1 cellular context compared by ENCODE assay signal in the genomic region with DNA sequence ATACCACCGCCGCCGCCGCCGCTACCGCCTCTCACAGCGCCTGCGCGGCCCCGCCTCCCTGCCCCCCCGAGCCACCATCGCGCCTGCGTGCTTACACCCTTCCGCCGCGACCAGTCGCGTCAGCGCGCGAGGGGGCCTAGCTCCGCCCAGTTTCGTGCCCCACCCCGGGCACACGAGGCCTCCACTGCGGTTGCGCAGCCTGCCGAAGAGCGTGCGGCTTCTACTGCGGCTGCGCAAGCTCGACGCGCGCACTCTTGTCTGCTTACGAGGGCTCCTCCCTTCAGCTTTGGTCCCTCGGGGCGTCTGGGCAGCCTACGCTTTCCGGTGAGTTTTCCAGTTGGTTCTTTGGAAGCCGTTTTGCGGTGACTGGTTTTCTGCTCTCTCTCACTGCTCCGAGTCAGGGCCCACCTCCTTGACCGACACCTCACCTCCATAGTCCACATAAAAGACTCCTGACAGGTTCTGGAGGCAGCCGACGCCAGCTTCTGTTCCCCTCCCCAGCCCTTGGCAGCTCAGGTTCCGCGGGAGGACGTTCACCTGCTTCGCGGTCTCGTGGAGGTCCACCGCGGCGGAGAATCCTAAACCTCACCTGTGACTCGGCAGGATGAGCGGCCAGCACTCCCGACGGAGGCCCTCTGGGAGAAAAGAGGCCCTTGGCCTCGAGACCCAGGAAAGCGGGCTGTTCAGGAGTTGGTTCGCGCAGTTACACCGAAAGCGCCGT.
TF ChIP-seq lines count a peak whose summit lies in the region.

PITPNB (minus strand) TSS at position 35 of the 721 bp plus-strand sequence. CDS start 65 bp downstream, outside the sequence.

TF ChIP-seq in HepG2, 621 proteins besides CTCF, POLR2A, EP300 and RAD21 (continued from another document and continues in another):
- TF ChIP-seq, protein P1, sequence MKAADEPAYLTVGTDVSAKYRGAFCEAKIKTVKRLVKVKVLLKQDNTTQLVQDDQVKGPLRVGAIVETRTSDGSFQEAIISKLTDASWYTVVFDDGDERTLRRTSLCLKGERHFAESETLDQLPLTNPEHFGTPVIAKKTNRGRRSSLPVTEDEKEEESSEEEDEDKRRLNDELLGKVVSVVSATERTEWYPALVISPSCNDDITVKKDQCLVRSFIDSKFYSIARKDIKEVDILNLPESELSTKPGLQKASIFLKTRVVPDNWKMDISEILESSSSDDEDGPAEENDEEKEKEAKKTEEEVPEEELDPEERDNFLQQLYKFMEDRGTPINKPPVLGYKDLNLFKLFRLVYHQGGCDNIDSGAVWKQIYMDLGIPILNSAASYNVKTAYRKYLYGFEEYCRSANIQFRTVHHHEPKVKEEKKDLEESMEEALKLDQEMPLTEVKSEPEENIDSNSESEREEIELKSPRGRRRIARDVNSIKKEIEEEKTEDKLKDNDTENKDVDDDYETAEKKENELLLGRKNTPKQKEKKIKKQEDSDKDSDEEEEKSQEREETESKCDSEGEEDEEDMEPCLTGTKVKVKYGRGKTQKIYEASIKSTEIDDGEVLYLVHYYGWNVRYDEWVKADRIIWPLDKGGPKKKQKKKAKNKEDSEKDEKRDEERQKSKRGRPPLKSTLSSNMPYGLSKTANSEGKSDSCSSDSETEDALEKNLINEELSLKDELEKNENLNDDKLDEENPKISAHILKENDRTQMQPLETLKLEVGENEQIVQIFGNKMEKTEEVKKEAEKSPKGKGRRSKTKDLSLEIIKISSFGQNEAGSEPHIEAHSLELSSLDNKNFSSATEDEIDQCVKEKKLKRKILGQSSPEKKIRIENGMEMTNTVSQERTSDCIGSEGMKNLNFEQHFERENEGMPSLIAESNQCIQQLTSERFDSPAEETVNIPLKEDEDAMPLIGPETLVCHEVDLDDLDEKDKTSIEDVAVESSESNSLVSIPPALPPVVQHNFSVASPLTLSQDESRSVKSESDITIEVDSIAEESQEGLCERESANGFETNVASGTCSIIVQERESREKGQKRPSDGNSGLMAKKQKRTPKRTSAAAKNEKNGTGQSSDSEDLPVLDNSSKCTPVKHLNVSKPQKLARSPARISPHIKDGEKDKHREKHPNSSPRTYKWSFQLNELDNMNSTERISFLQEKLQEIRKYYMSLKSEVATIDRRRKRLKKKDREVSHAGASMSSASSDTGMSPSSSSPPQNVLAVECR (CRISPR knock-in tag; IDR thresholded peaks at IDR 0.05; ENCODE audit: borderline replicate concordance) = peak; percentile 87; the same call in 1 of the 2 replicates
- TF ChIP-seq CENPX (CRISPR knock-in tag; IDR thresholded peaks at IDR 0.05) (no peak), PHF20 (CRISPR knock-in tag; IDR thresholded peaks at IDR 0.05) (peak; percentile 82), ARNT (IDR thresholded peaks at IDR 0.05) (no peak), THYN1 (CRISPR knock-in tag; IDR thresholded peaks at IDR 0.05; ENCODE audit: borderline replicate concordance, low read depth) (no peak), ZFP91 (CRISPR knock-in tag; IDR thresholded peaks at IDR 0.05; ENCODE audit: borderline replicate concordance) (peak; percentile 82; the same call in 1 of the 2 replicates), NFKBIZ (CRISPR knock-in tag; IDR thresholded peaks at IDR 0.05) (no peak), CBX2 (IDR thresholded peaks at IDR 0.05; ENCODE audit: low read depth, low read length) (no peak), CBX2 (CRISPR knock-in tag; IDR thresholded peaks at IDR 0.05; ENCODE audit: low read depth) (no peak), ZNF629 (CRISPR knock-in tag; conservative IDR thresholded peaks at IDR 0.05) (no peak), AKAP8 (CRISPR knock-in tag; IDR thresholded peaks at IDR 0.05) (no peak), MTA3 (CRISPR knock-in tag; IDR thresholded peaks at IDR 0.05) (no peak), ZNF660 (CRISPR knock-in tag; IDR thresholded peaks at IDR 0.05; ENCODE audit: borderline replicate concordance, low read depth) (no peak), ZNF180 (CRISPR knock-in tag; IDR thresholded peaks at IDR 0.05; ENCODE audit: borderline replicate concordance, low read depth) (no peak), PHF21A (CRISPR knock-in tag; IDR thresholded peaks at IDR 0.05) (no peak), ZNF709 (CRISPR knock-in tag; IDR thresholded peaks at IDR 0.05) (0 out of 2 replicates have a peak, but pooled peaks have one; percentile 54), GABPB1 (CRISPR knock-in tag; IDR thresholded peaks at IDR 0.05) (peak; percentile 96), EHMT2 (IDR thresholded peaks at IDR 0.05; ENCODE audit: borderline replicate concordance, low read depth, low read length) (no peak), ZNF724P (CRISPR knock-in tag; IDR thresholded peaks at IDR 0.05; ENCODE audit: borderline replicate concordance) (no peak; the same call in 1 of the 2 replicates), ZNF451 (CRISPR knock-in tag; IDR thresholded peaks at IDR 0.05) (no peak; the same call in 1 of the 2 replicates), LCORL (IDR thresholded peaks at IDR 0.05) (no peak), LCORL (CRISPR knock-in tag; IDR thresholded peaks at IDR 0.05) (peak; percentile 73), ZNF263 (CRISPR knock-in tag; IDR thresholded peaks at IDR 0.05) (peak; percentile 73), RBAK (CRISPR knock-in tag; IDR thresholded peaks at IDR 0.05) (no peak), HNRNPUL1 (IDR thresholded peaks at IDR 0.05; ENCODE audit: low read depth, low read length) (0 out of 2 replicates have a peak, but pooled peaks have one; percentile 24), ZFY (CRISPR knock-in tag; IDR thresholded peaks at IDR 0.05) (peak; percentile 69)
- TF ChIP-seq, protein P2, sequence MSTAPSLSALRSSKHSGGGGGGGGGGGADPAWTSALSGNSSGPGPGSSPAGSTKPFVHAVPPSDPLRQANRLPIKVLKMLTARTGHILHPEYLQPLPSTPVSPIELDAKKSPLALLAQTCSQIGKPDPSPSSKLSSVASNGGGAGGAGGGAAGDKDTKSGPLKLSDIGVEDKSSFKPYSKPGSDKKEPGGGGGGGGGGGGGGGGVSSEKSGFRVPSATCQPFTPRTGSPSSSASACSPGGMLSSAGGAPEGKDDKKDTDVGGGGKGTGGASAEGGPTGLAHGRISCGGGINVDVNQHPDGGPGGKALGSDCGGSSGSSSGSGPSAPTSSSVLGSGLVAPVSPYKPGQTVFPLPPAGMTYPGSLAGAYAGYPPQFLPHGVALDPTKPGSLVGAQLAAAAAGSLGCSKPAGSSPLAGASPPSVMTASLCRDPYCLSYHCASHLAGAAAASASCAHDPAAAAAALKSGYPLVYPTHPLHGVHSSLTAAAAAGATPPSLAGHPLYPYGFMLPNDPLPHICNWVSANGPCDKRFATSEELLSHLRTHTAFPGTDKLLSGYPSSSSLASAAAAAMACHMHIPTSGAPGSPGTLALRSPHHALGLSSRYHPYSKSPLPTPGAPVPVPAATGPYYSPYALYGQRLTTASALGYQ (CRISPR knock-in tag; IDR thresholded peaks at IDR 0.05) = no peak
- TF ChIP-seq, protein P3, sequence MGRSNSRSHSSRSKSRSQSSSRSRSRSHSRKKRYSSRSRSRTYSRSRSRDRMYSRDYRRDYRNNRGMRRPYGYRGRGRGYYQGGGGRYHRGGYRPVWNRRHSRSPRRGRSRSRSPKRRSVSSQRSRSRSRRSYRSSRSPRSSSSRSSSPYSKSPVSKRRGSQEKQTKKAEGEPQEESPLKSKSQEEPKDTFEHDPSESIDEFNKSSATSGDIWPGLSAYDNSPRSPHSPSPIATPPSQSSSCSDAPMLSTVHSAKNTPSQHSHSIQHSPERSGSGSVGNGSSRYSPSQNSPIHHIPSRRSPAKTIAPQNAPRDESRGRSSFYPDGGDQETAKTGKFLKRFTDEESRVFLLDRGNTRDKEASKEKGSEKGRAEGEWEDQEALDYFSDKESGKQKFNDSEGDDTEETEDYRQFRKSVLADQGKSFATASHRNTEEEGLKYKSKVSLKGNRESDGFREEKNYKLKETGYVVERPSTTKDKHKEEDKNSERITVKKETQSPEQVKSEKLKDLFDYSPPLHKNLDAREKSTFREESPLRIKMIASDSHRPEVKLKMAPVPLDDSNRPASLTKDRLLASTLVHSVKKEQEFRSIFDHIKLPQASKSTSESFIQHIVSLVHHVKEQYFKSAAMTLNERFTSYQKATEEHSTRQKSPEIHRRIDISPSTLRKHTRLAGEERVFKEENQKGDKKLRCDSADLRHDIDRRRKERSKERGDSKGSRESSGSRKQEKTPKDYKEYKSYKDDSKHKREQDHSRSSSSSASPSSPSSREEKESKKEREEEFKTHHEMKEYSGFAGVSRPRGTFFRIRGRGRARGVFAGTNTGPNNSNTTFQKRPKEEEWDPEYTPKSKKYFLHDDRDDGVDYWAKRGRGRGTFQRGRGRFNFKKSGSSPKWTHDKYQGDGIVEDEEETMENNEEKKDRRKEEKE (IDR thresholded peaks at IDR 0.05) = no peak
- TF ChIP-seq, protein P4, sequence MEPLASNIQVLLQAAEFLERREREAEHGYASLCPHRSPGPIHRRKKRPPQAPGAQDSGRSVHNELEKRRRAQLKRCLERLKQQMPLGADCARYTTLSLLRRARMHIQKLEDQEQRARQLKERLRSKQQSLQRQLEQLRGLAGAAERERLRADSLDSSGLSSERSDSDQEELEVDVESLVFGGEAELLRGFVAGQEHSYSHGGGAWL (CRISPR knock-in tag; IDR thresholded peaks at IDR 0.05) = peak; percentile 47; the same call in 1 of the 2 replicates
- TF ChIP-seq, protein P5, sequence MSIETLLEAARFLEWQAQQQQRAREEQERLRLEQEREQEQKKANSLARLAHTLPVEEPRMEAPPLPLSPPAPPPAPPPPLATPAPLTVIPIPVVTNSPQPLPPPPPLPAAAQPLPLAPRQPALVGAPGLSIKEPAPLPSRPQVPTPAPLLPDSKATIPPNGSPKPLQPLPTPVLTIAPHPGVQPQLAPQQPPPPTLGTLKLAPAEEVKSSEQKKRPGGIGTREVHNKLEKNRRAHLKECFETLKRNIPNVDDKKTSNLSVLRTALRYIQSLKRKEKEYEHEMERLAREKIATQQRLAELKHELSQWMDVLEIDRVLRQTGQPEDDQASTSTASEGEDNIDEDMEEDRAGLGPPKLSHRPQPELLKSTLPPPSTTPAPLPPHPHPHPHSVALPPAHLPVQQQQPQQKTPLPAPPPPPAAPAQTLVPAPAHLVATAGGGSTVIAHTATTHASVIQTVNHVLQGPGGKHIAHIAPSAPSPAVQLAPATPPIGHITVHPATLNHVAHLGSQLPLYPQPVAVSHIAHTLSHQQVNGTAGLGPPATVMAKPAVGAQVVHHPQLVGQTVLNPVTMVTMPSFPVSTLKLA (IDR thresholded peaks at IDR 0.05) = peak; percentile 74
- TF ChIP-seq, protein P6, sequence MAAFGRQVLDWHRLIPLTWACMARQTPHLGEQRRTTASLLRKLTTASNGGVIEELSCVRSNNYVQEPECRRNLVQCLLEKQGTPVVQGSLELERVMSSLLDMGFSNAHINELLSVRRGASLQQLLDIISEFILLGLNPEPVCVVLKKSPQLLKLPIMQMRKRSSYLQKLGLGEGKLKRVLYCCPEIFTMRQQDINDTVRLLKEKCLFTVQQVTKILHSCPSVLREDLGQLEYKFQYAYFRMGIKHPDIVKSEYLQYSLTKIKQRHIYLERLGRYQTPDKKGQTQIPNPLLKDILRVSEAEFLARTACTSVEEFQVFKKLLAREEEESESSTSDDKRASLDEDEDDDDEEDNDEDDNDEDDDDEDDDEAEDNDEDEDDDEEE (CRISPR knock-in tag; IDR thresholded peaks at IDR 0.05) = peak; percentile 45; the same call in 1 of the 2 replicates
- TF ChIP-seq, protein P7, sequence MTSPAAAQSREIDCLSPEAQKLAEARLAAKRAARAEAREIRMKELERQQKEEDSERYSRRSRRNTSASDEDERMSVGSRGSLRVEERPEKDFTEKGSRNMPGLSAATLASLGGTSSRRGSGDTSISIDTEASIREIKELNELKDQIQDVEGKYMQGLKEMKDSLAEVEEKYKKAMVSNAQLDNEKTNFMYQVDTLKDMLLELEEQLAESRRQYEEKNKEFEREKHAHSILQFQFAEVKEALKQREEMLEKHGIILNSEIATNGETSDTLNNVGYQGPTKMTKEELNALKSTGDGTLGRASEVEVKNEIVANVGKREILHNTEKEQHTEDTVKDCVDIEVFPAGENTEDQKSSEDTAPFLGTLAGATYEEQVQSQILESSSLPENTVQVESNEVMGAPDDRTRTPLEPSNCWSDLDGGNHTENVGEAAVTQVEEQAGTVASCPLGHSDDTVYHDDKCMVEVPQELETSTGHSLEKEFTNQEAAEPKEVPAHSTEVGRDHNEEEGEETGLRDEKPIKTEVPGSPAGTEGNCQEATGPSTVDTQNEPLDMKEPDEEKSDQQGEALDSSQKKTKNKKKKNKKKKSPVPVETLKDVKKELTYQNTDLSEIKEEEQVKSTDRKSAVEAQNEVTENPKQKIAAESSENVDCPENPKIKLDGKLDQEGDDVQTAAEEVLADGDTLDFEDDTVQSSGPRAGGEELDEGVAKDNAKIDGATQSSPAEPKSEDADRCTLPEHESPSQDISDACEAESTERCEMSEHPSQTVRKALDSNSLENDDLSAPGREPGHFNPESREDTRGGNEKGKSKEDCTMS (CRISPR knock-in tag; conservative IDR thresholded peaks at IDR 0.05) = no peak
- TF ChIP-seq, protein P8, sequence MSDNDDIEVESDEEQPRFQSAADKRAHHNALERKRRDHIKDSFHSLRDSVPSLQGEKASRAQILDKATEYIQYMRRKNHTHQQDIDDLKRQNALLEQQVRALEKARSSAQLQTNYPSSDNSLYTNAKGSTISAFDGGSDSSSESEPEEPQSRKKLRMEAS (IDR thresholded peaks at IDR 0.05) = peak; percentile 31; the same call in 1 of the 2 replicates
- TF ChIP-seq, protein P9, sequence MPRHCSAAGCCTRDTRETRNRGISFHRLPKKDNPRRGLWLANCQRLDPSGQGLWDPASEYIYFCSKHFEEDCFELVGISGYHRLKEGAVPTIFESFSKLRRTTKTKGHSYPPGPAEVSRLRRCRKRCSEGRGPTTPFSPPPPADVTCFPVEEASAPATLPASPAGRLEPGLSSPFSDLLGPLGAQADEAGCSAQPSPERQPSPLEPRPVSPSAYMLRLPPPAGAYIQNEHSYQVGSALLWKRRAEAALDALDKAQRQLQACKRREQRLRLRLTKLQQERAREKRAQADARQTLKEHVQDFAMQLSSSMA (CRISPR knock-in tag; IDR thresholded peaks at IDR 0.05) = no peak
- TF ChIP-seq, protein P10, sequence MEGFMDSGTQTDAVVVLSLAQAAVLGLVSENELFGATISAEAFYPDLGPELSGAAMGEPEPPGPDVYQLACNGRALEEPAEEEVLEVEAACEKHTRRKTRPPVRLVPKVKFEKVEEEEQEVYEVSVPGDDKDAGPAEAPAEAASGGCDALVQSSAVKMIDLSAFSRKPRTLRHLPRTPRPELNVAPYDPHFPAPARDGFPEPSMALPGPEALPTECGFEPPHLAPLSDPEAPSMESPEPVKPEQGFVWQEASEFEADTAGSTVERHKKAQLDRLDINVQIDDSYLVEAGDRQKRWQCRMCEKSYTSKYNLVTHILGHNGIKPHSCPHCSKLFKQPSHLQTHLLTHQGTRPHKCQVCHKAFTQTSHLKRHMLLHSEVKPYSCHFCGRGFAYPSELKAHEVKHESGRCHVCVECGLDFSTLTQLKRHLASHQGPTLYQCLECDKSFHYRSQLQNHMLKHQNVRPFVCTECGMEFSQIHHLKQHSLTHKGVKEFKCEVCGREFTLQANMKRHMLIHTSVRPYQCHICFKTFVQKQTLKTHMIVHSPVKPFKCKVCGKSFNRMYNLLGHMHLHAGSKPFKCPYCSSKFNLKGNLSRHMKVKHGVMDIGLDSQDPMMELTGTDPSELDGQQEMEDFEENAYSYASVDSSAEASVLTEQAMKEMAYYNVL (CRISPR knock-in tag; IDR thresholded peaks at IDR 0.05; ENCODE audit: borderline replicate concordance) = peak; percentile 40; the same call in 1 of the 2 replicates
